1 cellular context compared by ENCODE assay signal in genomic region chr2:45930396-45930792, GRCh38.
A peak's percentile ranks its signal among the peaks of the same experiment; 100 is the strongest.
TF ChIP-seq lines count a peak whose summit lies in the region.

No MANE protein-coding gene starts in this region.

TF ChIP-seq in IMR-90, 13 proteins besides CTCF, POLR2A, EP300 and RAD21 (continued from another document):
- TF ChIP-seq ELK1 (IDR thresholded peaks at IDR 0.05; ENCODE audit: borderline replicate concordance, low read depth, low read length), result no peak
- no peak for TF ChIP-seq MAFK (IDR thresholded peaks at IDR 0.05; ENCODE audit: low read depth, low read length)
- no peak for TF ChIP-seq NFE2L2 (IDR thresholded peaks at IDR 0.05; ENCODE audit: low read depth, low read length)
- TF ChIP-seq FOS (IDR thresholded peaks at IDR 0.05; ENCODE audit: low read depth, low read length), result no peak
- TF ChIP-seq CEBPB (IDR thresholded peaks at IDR 0.05; ENCODE audit: low read depth, low read length), result peak; percentile 24; the same call in 1 of the 2 replicates
TF ChIP-seq in IMR-90: peak in this region for 1.
